ENCODE assay signal across 9 cellular contexts in the genomic region with DNA sequence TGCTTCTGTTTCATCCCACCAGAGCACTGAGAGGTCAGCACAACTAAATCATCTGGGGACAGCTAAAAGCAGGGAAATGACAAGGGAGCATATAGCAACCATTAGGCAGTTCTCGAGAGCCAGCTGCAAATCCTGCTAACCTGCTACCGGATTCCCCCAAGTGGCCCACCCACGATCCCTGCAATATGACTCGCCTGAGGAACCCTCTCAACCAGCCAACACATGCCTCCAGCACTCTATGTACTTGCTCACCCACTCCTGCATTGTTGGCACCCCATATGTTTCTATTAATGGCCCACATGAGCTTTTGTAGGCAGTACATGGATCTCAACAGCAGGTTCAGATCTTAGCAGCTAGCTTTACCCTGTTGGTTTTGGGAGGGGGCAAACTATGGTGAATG.
"Had no signal": no experiment of that assay in that cellular context is flagged by ENCODE, and none has a peak within 500 bp of the region (broad histone marks: within the 10 kb centered on the region; RNA-seq: fewer than 3 reads in every experiment).

No MANE protein-coding gene starts in this region.

- DNase-seq: GM23248, GOT3, H7, H9, HCEC 1CT, HFFc6 had no signal

- H3K4me3 ChIP-seq: GM23248, GM23338, HAP-1 had no signal

- H3K27ac ChIP-seq: GM23248 had no signal

- H3K9me3 ChIP-seq: HAP-1 had no signal

- H3K4me1 ChIP-seq: HAP-1 had no signal

- H3K36me3 ChIP-seq: HAP-1 had no signal

- ATAC-seq: GM23338, HCT116 had no signal
